In the genomic region with DNA sequence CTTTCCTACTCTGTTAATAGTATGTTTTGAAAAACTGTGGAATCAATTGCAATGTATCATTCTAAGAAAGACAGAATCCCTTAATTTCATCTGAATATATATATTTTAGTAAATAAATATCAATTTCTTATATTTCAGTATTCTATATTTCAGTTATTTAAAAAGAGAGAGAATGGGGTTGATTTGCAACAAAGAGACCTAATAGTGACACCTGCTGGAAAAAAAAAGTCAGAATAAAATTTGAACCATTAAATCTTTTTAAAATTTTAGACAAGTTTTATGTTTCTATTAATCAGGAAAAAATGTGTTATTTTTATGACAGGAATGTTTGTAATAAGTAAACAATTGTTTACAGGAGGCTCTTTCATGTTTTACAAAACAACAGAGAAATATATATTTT, we compare ENCODE assay signal across 1 cellular context.
TF ChIP-seq lines count a peak whose summit lies in the region.

No MANE protein-coding gene starts in this region.

TF ChIP-seq in HepG2, 621 proteins besides CTCF, POLR2A, EP300 and RAD21:
- TF ChIP-seq STAG1 (CRISPR knock-in tag; IDR thresholded peaks at IDR 0.05) (peak; percentile 49), TAF15 (IDR thresholded peaks at IDR 0.05; ENCODE audit: low read depth, low read length, poor library complexity, severe bottlenecking) (no peak), SMC3 (IDR thresholded peaks at IDR 0.05; ENCODE audit: low read length) (peak; percentile 20; the same call in 1 of the 2 replicates), HNRNPUL1 (IDR thresholded peaks at IDR 0.05; ENCODE audit: low read depth, low read length) (0 out of 2 replicates have a peak, but pooled peaks have one; percentile 28)
- TF ChIP-seq, protein P1, sequence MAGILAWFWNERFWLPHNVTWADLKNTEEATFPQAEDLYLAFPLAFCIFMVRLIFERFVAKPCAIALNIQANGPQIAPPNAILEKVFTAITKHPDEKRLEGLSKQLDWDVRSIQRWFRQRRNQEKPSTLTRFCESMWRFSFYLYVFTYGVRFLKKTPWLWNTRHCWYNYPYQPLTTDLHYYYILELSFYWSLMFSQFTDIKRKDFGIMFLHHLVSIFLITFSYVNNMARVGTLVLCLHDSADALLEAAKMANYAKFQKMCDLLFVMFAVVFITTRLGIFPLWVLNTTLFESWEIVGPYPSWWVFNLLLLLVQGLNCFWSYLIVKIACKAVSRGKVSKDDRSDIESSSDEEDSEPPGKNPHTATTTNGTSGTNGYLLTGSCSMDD (CRISPR knock-in tag; IDR thresholded peaks at IDR 0.05), result no peak
TF ChIP-seq in HepG2: peak in this region for 3.
